13 cellular contexts compared by ENCODE assay signal in the genomic region with DNA sequence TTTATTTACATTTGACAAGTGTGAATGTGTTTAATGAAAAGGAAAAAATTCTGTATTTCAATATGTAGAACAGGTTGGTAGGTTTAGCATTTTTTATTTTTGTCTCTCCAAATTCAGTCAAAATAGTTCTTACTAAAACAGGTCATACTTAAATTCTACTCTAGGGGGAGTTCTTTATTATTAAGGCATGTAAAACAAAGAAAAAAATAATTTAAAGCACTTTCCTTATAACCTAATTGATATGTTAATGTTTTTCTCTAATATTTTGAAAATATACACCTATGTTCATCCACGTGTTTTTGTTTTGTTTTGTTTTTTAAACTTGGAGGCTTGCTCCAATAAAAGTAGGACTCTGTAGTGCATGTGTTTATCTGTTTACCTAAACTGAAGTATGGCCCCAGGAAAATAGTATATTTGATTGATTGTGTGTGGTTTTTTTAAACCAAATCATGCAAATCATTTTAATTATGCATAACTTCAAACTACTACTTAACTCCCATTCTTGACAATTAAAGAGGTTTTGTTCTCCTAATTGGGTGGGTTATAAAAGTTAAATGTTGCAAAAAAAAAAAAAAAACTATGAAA.
DNase-seq lines count a peak whose midpoint lies in the region; ATAC-seq and TF ChIP-seq lines count a peak whose summit lies in the region.
"Had no signal": no experiment of that assay in that cellular context is flagged by ENCODE, and none has a peak within 500 bp of the region (broad histone marks: within the 10 kb centered on the region; RNA-seq: fewer than 3 reads in every experiment).

No MANE protein-coding gene starts in this region.

- H3K4me1 ChIP-seq in neural progenitor cell = peaks cover 63% of the 10 kb centered on the region
- H3K4me1 ChIP-seq in tibial nerve = no peaks in the 10 kb centered on the region
- H3K4me1 ChIP-seq: esophagus squamous epithelium had no signal

- intact Hi-C loops in dorsolateral prefrontal cortex (cut with DNase I) = no loop called here

- H3K4me1 Mint-ChIP-seq in neural progenitor cell = peaks cover 71% of the 10 kb centered on the region

- no peak overlapping the region for H3K4me3 Mint-ChIP-seq in neural progenitor cell

- H3K9ac ChIP-seq in neural progenitor cell = no peak overlapping the region

- 76 to 88% methylated on average over 1 of the region's 1 CpG for WGBS in tibial nerve, 2 donors

- no peaks in the 10 kb centered on the region for H3K27me3 Mint-ChIP-seq in neural progenitor cell (ENCODE audit: insufficient read depth, low read depth)

- TF ChIP-seq POLR2A in NB4 (IDR thresholded peaks at IDR 0.05; ENCODE audit: extremely low read depth, insufficient read length) (no peak), tibial nerve (IDR thresholded peaks at IDR 0.05) (no peak)

- H3K27ac Mint-ChIP-seq in neural progenitor cell = peak overlapping the region; percentile 34

- peaks cover 0 to 76% (median 15%) of the 10 kb centered on the region in 45 donors for H3K27me3 ChIP-seq in dorsolateral prefrontal cortex
- no peaks in the 10 kb centered on the region for H3K27me3 ChIP-seq in neural progenitor cell
- peaks cover 0 to 9% of the 10 kb centered on the region in 2 donors for H3K27me3 ChIP-seq in tibial nerve
- H3K27me3 ChIP-seq: esophagus squamous epithelium had no signal

- TF ChIP-seq CTCF in NB4 (IDR thresholded peaks at IDR 0.05; ENCODE audit: low read depth, low read length) = no peak
- TF ChIP-seq CTCF in dorsolateral prefrontal cortex (IDR thresholded peaks at IDR 0.05 in 54 of 56, conservative IDR thresholded peaks at IDR 0.05 in 2 of 56; ENCODE audit: low read depth in 1 of 56, partially characterized antibody in 56 of 56) = peak in 29 of 56 donors; percentile 6 to 47 (median 24)
- TF ChIP-seq CTCF in neural progenitor cell (IDR thresholded peaks at IDR 0.05) = peak; percentile 54
- TF ChIP-seq CTCF in tibial nerve (IDR thresholded peaks at IDR 0.05) = peak in 1 of 5 experiments; percentile 28

- no peaks in the 10 kb centered on the region for H3K36me3 ChIP-seq in neural progenitor cell
- no peaks in the 10 kb centered on the region for H3K36me3 ChIP-seq in tibial nerve
- H3K36me3 ChIP-seq: esophagus squamous epithelium had no signal

- ATAC-seq in HG03159 (IDR thresholded peaks at IDR 0.05; ENCODE audit: unreplicated experiment) = no peak

- no peaks in the 10 kb centered on the region for H3K9me3 ChIP-seq in neural progenitor cell (ENCODE audit: low read depth)
- no peaks in the 10 kb centered on the region for H3K9me3 ChIP-seq in tibial nerve
- H3K9me3 ChIP-seq: esophagus squamous epithelium had no signal

- no peak overlapping the region for H2AFZ ChIP-seq in neural progenitor cell (replicated peaks)

- peak; percentile 18 for DNase-seq in DMS 273 (lab: John Stamatoyannopoulos, UW; ENCODE audit: unreplicated experiment)
- no peak for DNase-seq in DMS 273 treated with DMSO at 0.1 percent for 48 hours (lab: John Stamatoyannopoulos, UW)
- DNase-seq in NB4 (ENCODE audit: low read depth) = peak; percentile 0
- no peak for DNase-seq in dorsolateral prefrontal cortex
- DNase-seq in neural progenitor cell (ENCODE audit: low spot score) = no peak
- DNase-seq in tibial nerve (ENCODE audit: low spot score in 2 of 2) = no peak
- DNase-seq in NCI-H2029 treated with DMSO at 0.1 percent for 48 hours (lab: John Stamatoyannopoulos, UW) = no peak
- DNase-seq: 8988T, esophagus squamous epithelium, GF-D8, IMR-90, NCI-H2081 had no signal

- H3K27ac ChIP-seq in dorsolateral prefrontal cortex (no peak overlapping the region), neural progenitor cell (no peak overlapping the region), tibial nerve (no peak overlapping the region)
- H3K27ac ChIP-seq: esophagus squamous epithelium had no signal

- TF ChIP-seq EP300 in tibial nerve (IDR thresholded peaks at IDR 0.05) = no peak

- peak overlapping the region; percentile 54 for H3K4me2 ChIP-seq in neural progenitor cell

- H3F3A ChIP-seq in neural progenitor cell (ENCODE audit: low read depth) = peaks cover 25% of the 10 kb centered on the region

- H3K36me3 Mint-ChIP-seq in neural progenitor cell = no peaks in the 10 kb centered on the region

- no peaks in the 10 kb centered on the region for H4K20me1 ChIP-seq in neural progenitor cell (ENCODE audit: low read depth)

- H3K9me3 Mint-ChIP-seq in neural progenitor cell = no peaks in the 10 kb centered on the region

- H3K79me2 ChIP-seq in neural progenitor cell (ENCODE audit: low read depth) = no peaks in the 10 kb centered on the region

- no peak overlapping the region for H3K4me3 ChIP-seq in NB4 (ENCODE audit: low read depth, low read length)
- H3K4me3 ChIP-seq in dorsolateral prefrontal cortex = no peak overlapping the region
- H3K4me3 ChIP-seq in neural progenitor cell = no peak overlapping the region
- H3K4me3 ChIP-seq in tibial nerve = no peak overlapping the region
- H3K4me3 ChIP-seq: esophagus squamous epithelium had no signal

Comparison
In these comparisons a context has a peak if more than half of its experiments do, and no peak if none do; other contexts are left out.
1. DNase-seq: peak in DMS 273 (single experiment) and NB4 (single experiment); none in DMS 273 treated with DMSO at 0.1 percent for 48 hours (single experiment), dorsolateral prefrontal cortex (0 of 10), neural progenitor cell (single experiment), tibial nerve (0 of 2) and NCI-H2029 treated with DMSO at 0.1 percent for 48 hours (single experiment).